ENCODE assay signal across 10 cellular contexts in the genomic region with DNA sequence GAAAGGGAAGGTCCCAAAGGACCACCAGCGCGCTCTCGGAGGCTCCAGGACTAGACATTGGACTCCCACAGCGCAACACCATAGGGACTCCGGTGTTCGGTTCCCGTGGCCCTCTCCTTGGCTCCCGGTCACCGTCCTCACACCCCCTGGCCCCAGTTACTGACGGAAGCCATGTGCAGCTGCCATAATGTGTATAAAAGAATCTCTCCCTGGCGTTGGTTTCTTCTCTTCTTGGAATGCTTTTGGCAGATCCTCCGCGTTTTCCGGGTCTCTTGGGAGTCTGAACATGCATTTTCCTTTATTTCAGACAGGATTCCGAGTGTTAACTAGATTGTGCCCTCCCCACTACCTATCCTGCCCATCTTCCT.
DNase-seq lines count a peak whose midpoint lies in the region; ATAC-seq lines count a peak whose summit lies in the region.
"Had no signal": no experiment of that assay in that cellular context is flagged by ENCODE, and none has a peak within 500 bp of the region (broad histone marks: within the 10 kb centered on the region; RNA-seq: fewer than 3 reads in every experiment).

No MANE protein-coding gene starts in this region.

- no peak for DNase-seq in activated naive CD4-positive, alpha-beta T cell treated with anti-CD3 and anti-CD28 coated beads for 36 hours
- DNase-seq in activated naive CD4-positive, alpha-beta T cell treated with anti-CD3 and anti-CD28 coated beads, Interleukin-2, amount 50 U/mL, for 72 hours (ENCODE audit: low spot score in 2 of 2): no peak
- no peak for DNase-seq in activated CD8-positive, alpha-beta T cell treated with anti-CD3 and anti-CD28 coated beads, Interleukin-2, amount 10 ng/mL, durations not matched to agents 7 days and 5 days
- DNase-seq in immature natural killer cell (no peak), KG1 (lab: John Stamatoyannopoulos, UW) (no peak), NK-92 (lab: John Stamatoyannopoulos, UW; ENCODE audit: unreplicated experiment) (no peak)
- DNase-seq: AML-193; NK-92 treated with Interleukin-12 subunit alpha and Interleukin-12 subunit beta, amount 100 ng/mL, for 24 hours had no signal

- no peaks in the 10 kb centered on the region for H3K36me3 Mint-ChIP-seq in activated naive CD4-positive, alpha-beta T cell treated with anti-CD3 and anti-CD28 coated beads for 36 hours (ENCODE audit: low read depth)
- peaks cover 23 to 29% of the 10 kb centered on the region in 2 donors for H3K36me3 Mint-ChIP-seq in activated naive CD4-positive, alpha-beta T cell treated with anti-CD3 and anti-CD28 coated beads, Interleukin-2, amount 50 U/mL, for 72 hours
- no peaks in the 10 kb centered on the region for H3K36me3 Mint-ChIP-seq in activated CD8-positive, alpha-beta T cell treated with anti-CD3 and anti-CD28 coated beads, Interleukin-2, amount 10 ng/mL, durations not matched to agents 7 days and 5 days (ENCODE audit: low read depth)
- peaks cover 0 to 6% (median 2%) of the 10 kb centered on the region in 3 donors for H3K36me3 Mint-ChIP-seq in immature natural killer cell

- H3K27me3 ChIP-seq in stomach smooth muscle (ENCODE audit: control insufficient read depth in 1 of 2, insufficient read depth in 2 of 2, low read length in 2 of 2): peaks cover 15 to 33% of the 10 kb centered on the region in 2 donors

- CTCF ChIA-PET in activated naive CD4-positive, alpha-beta T cell treated with anti-CD3 and anti-CD28 coated beads for 36 hours (lab: Charles Lee): no interaction called here
- CTCF ChIA-PET in activated CD8-positive, alpha-beta T cell treated with anti-CD3 and anti-CD28 coated beads, Interleukin-2, amount 10 ng/mL, durations not matched to agents 7 days and 5 days (lab: Charles Lee): no interaction called here

- peak overlapping the region; percentile 37 for H3K27ac ChIP-seq in stomach smooth muscle (ENCODE audit: low read length)

- H3K9ac ChIP-seq in stomach smooth muscle (ENCODE audit: low read length in 2 of 2): peak overlapping the region; percentile 13 to 49

- no peaks in the 10 kb centered on the region for H3K9me3 Mint-ChIP-seq in activated naive CD4-positive, alpha-beta T cell treated with anti-CD3 and anti-CD28 coated beads for 36 hours
- H3K9me3 Mint-ChIP-seq in activated naive CD4-positive, alpha-beta T cell treated with anti-CD3 and anti-CD28 coated beads, Interleukin-2, amount 50 U/mL, for 72 hours: no peaks in the 10 kb centered on the region
- H3K9me3 Mint-ChIP-seq in activated CD8-positive, alpha-beta T cell treated with anti-CD3 and anti-CD28 coated beads, Interleukin-2, amount 10 ng/mL, durations not matched to agents 7 days and 5 days (ENCODE audit: insufficient read depth): no peaks in the 10 kb centered on the region
- H3K9me3 Mint-ChIP-seq in immature natural killer cell: peaks cover 0 to 14% (median 0%) of the 10 kb centered on the region in 6 donors

- peaks cover 85% of the 10 kb centered on the region for H3K27me3 Mint-ChIP-seq in activated naive CD4-positive, alpha-beta T cell treated with anti-CD3 and anti-CD28 coated beads for 36 hours (ENCODE audit: low read depth)
- peaks cover 87% of the 10 kb centered on the region for H3K27me3 Mint-ChIP-seq in activated CD8-positive, alpha-beta T cell treated with anti-CD3 and anti-CD28 coated beads, Interleukin-2, amount 10 ng/mL, durations not matched to agents 7 days and 5 days (ENCODE audit: low read depth)
- H3K27me3 Mint-ChIP-seq in immature natural killer cell (ENCODE audit: low read depth in 3 of 3): peaks cover 37 to 58% (median 56%) of the 10 kb centered on the region in 3 donors

- no peak overlapping the region for H3K27ac Mint-ChIP-seq in activated naive CD4-positive, alpha-beta T cell treated with anti-CD3 and anti-CD28 coated beads for 36 hours
- no peak overlapping the region for H3K27ac Mint-ChIP-seq in activated naive CD4-positive, alpha-beta T cell treated with anti-CD3 and anti-CD28 coated beads, Interleukin-2, amount 50 U/mL, for 72 hours
- H3K27ac Mint-ChIP-seq in activated CD8-positive, alpha-beta T cell treated with anti-CD3 and anti-CD28 coated beads, Interleukin-2, amount 10 ng/mL, durations not matched to agents 7 days and 5 days: no peak overlapping the region
- no peak overlapping the region for H3K27ac Mint-ChIP-seq in immature natural killer cell

- no peak for ATAC-seq in activated naive CD4-positive, alpha-beta T cell treated with anti-CD3 and anti-CD28 coated beads, Interleukin-2, amount 50 U/mL, for 72 hours
- ATAC-seq in activated CD8-positive, alpha-beta T cell treated with anti-CD3 and anti-CD28 coated beads, Interleukin-2, amount 10 ng/mL, durations not matched to agents 7 days and 5 days: no peak
- ATAC-seq in HG02981 (IDR thresholded peaks at IDR 0.05; ENCODE audit: unreplicated experiment): no peak

- H3K4me3 ChIP-seq in stomach smooth muscle (ENCODE audit: low read length in 2 of 2): peak overlapping the region; percentile 57 to 70

- H3K4me1 Mint-ChIP-seq in activated naive CD4-positive, alpha-beta T cell treated with anti-CD3 and anti-CD28 coated beads for 36 hours (ENCODE audit: low read depth): peaks cover 49% of the 10 kb centered on the region
- H3K4me1 Mint-ChIP-seq in activated CD8-positive, alpha-beta T cell treated with anti-CD3 and anti-CD28 coated beads, Interleukin-2, amount 10 ng/mL, durations not matched to agents 7 days and 5 days (ENCODE audit: low read depth): peaks cover 47% of the 10 kb centered on the region
- H3K4me1 Mint-ChIP-seq in immature natural killer cell: peaks cover 35 to 47% of the 10 kb centered on the region in 2 donors

- POLR2A ChIA-PET in activated CD8-positive, alpha-beta T cell treated with anti-CD3 and anti-CD28 coated beads, Interleukin-2, amount 10 ng/mL, durations not matched to agents 7 days and 5 days (lab: Charles Lee): no interaction called here

- intact Hi-C loops in activated naive CD4-positive, alpha-beta T cell treated with anti-CD3 and anti-CD28 coated beads for 36 hours (cut with micrococcal nuclease): loop anchor here (10.0 kb wide), 1 partner anchor 879 kb away; a partner anchor contains a TSS

- H3K4me3 Mint-ChIP-seq in activated naive CD4-positive, alpha-beta T cell treated with anti-CD3 and anti-CD28 coated beads for 36 hours: peak overlapping the region; percentile 38
- H3K4me3 Mint-ChIP-seq in activated CD8-positive, alpha-beta T cell treated with anti-CD3 and anti-CD28 coated beads, Interleukin-2, amount 10 ng/mL, durations not matched to agents 7 days and 5 days: peak overlapping the region; percentile 18
- peak overlapping the region in 4 of 5 donors; percentile 4 to 46 (median 39) for H3K4me3 Mint-ChIP-seq in immature natural killer cell

- H3K9me3 ChIP-seq in stomach smooth muscle (ENCODE audit: control insufficient read depth in 2 of 2, low read length in 2 of 2): no peaks in the 10 kb centered on the region

- H3K4me1 ChIP-seq in stomach smooth muscle (ENCODE audit: control insufficient read depth, insufficient read depth, low read length): peaks cover 24% of the 10 kb centered on the region

- no peaks in the 10 kb centered on the region for H3K36me3 ChIP-seq in stomach smooth muscle (ENCODE audit: control insufficient read depth in 2 of 2, insufficient read depth in 2 of 2, low read length in 2 of 2)
